15 cellular contexts compared by ENCODE assay signal in the genomic region with DNA sequence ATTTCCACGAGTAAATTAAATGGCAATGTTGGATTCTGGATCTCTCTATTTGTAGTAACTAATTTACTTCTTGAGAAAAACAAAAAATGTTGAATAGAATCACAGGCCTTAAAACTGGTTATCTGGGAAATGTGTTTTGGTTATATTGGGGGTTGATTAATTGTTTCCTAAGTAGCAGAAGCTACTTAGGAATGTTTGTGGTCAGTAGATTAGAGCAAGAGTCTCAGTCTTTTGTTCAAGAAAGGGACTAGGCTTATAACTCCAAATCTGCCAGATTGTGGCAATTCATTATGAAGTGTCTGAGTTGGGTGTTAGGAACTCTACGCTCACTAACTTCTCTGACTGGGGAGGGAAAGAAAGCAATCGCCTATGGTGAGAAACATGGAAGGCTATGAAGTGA.
"Had no signal": no experiment of that assay in that cellular context is flagged by ENCODE, and none has a peak within 500 bp of the region (broad histone marks: within the 10 kb centered on the region; RNA-seq: fewer than 3 reads in every experiment).

No MANE protein-coding gene starts in this region.

- H3K4me3 Mint-ChIP-seq: activated CD8-positive, alpha-beta memory T cell treated with anti-CD3 and anti-CD28 coated beads, Interleukin-2, amount 10 ng/mL, durations not matched to agents 7 days and 5 days; activated T-cell treated with anti-CD3 and anti-CD28 coated beads, Interleukin-2, amount 50 U/mL, for 24 hours; neural crest cell; type B pancreatic cell had no signal

- H3K27me3 ChIP-seq: hepatocyte, pancreas, suprapubic skin had no signal

- ATAC-seq: activated CD4-positive, CD25-positive, alpha-beta regulatory T cell treated with anti-CD3 and anti-CD28 coated beads, Interleukin-2, amount 50 U/mL, for 24 hours; activated CD8-positive, alpha-beta memory T cell treated with anti-CD3 and anti-CD28 coated beads, Interleukin-2, amount 10 ng/mL, durations not matched to agents 7 days and 5 days; activated naive CD4-positive, alpha-beta T cell treated with anti-CD3 and anti-CD28 coated beads, Interleukin-2, amount 50 U/mL, for 72 hours; pancreas; stimulated activated naive CD8-positive, alpha-beta T cell treated with anti-CD3 and anti-CD28 coated beads, Interleukin-15, Interleukin-2, amounts not matched to agents 100 U/mL and 50 U/mL, for 24 hours had no signal

- H3K27ac Mint-ChIP-seq: activated CD8-positive, alpha-beta memory T cell treated with anti-CD3 and anti-CD28 coated beads, Interleukin-2, amount 10 ng/mL, durations not matched to agents 7 days and 5 days; activated naive CD4-positive, alpha-beta T cell treated with anti-CD3 and anti-CD28 coated beads, Interleukin-2, amount 50 U/mL, for 72 hours; activated T-cell treated with anti-CD3 and anti-CD28 coated beads, Interleukin-2, amount 50 U/mL, for 24 hours; type B pancreatic cell had no signal

- H3K27me3 Mint-ChIP-seq: activated CD8-positive, alpha-beta memory T cell treated with anti-CD3 and anti-CD28 coated beads, Interleukin-2, amount 10 ng/mL, durations not matched to agents 7 days and 5 days; type B pancreatic cell had no signal

- H3K9me3 Mint-ChIP-seq: neural crest cell had no signal

- DNase-seq: activated CD8-positive, alpha-beta memory T cell treated with anti-CD3 and anti-CD28 coated beads, Interleukin-2, amount 10 ng/mL, durations not matched to agents 7 days and 5 days; activated effector memory CD4-positive, alpha-beta T cell treated with Interleukin-2 at 50 U/mL for 16 hours; activated T-cell treated with anti-CD3 and anti-CD28 coated beads, Interleukin-2, amount 50 U/mL, for 24 hours; amygdala; pancreas; stimulated activated CD4-positive, alpha-beta T cell treated with anti-CD3 and anti-CD28 coated beads, Interleukin-4, amount 100 ng/mL, for 1 hour; stimulated activated CD8-positive, alpha-beta memory T cell treated with anti-CD3 and anti-CD28 coated beads, Interleukin-4, amount 100 ng/mL, for 48 hours; stimulated activated naive CD8-positive, alpha-beta T cell treated with anti-CD3 and anti-CD28 coated beads, Interleukin-15, Interleukin-2, amounts not matched to agents 100 U/mL and 50 U/mL, for 24 hours; T-helper 2 cell had no signal

- H3K4me1 ChIP-seq: pancreas, suprapubic skin had no signal

- H3K4me1 Mint-ChIP-seq: activated CD8-positive, alpha-beta memory T cell treated with anti-CD3 and anti-CD28 coated beads, Interleukin-2, amount 10 ng/mL, durations not matched to agents 7 days and 5 days; neural crest cell had no signal

- H3K36me3 ChIP-seq: pancreas, suprapubic skin had no signal

- H3K9me3 ChIP-seq: pancreas, suprapubic skin had no signal

- H3K36me3 Mint-ChIP-seq: activated CD8-positive, alpha-beta memory T cell treated with anti-CD3 and anti-CD28 coated beads, Interleukin-2, amount 10 ng/mL, durations not matched to agents 7 days and 5 days; activated naive CD4-positive, alpha-beta T cell treated with anti-CD3 and anti-CD28 coated beads, Interleukin-2, amount 50 U/mL, for 72 hours; type B pancreatic cell had no signal

- H3K27ac ChIP-seq: hepatocyte, pancreas, suprapubic skin had no signal

- H3K4me3 ChIP-seq: hepatocyte, pancreas, suprapubic skin had no signal
